Comparison of ENCODE assay signal across 8 cellular contexts in genomic region chr15:55407949-55408766, GRCh38.
DNase-seq lines count a peak whose midpoint lies in the region; ATAC-seq and TF ChIP-seq lines count a peak whose summit lies in the region.

TSS of gene CCPG1 (minus strand) at chr15:55408359. CDS start at chr15:55389424, 18,935 bp downstream.
TSS of gene PIERCE2 (plus strand) at chr15:55408495. CDS start at chr15:55408769, 274 bp downstream.

- peak; percentile 96 for ATAC-seq in stimulated activated naive CD8-positive, alpha-beta T cell treated with anti-CD3 and anti-CD28 coated beads, Interleukin-15, amount 100 ng/mL, for 72 hours

- peak within 1 kb of the TSS; percentile 95 for H3K4me3 ChIP-seq in LNCaP clone FGC (ENCODE audit: low read depth, low read length)

- H3K27ac Mint-ChIP-seq in nephron progenitor cell, result peak within 1 kb of the TSS; percentile 98
- H3K27ac Mint-ChIP-seq in stimulated activated naive CD8-positive, alpha-beta T cell treated with anti-CD3 and anti-CD28 coated beads, Interleukin-15, amount 100 ng/mL, for 72 hours, result peak within 1 kb of the TSS; percentile 93 to 94

- no peaks in the 10 kb centered on the region for H3K27me3 Mint-ChIP-seq in nephron progenitor cell (ENCODE audit: low read depth, poor library complexity)
- no peaks in the 10 kb centered on the region for H3K27me3 Mint-ChIP-seq in stimulated activated naive CD8-positive, alpha-beta T cell treated with anti-CD3 and anti-CD28 coated beads, Interleukin-15, amount 100 ng/mL, for 72 hours

- H3K9me3 Mint-ChIP-seq in nephron progenitor cell, result no peaks in the 10 kb centered on the region
- H3K9me3 Mint-ChIP-seq in stimulated activated naive CD8-positive, alpha-beta T cell treated with anti-CD3 and anti-CD28 coated beads, Interleukin-15, amount 100 ng/mL, for 72 hours, result no peaks in the 10 kb centered on the region

- peak within 1 kb of the TSS; percentile 84 for H3K27ac ChIP-seq in RWPE1

- peak within 1 kb of the TSS; percentile 97 for H3K4me3 Mint-ChIP-seq in nephron progenitor cell
- peak within 1 kb of the TSS; percentile 92 to 94 for H3K4me3 Mint-ChIP-seq in stimulated activated naive CD8-positive, alpha-beta T cell treated with anti-CD3 and anti-CD28 coated beads, Interleukin-15, amount 100 ng/mL, for 72 hours

- POLR2A ChIA-PET in RWPE1 (lab: Yijun Ruan, JAX; ENCODE audit: low non-redundant PET), result interaction anchor here (0.5 to 1.2 kb wide), 4 partner anchors 26 to 89 kb away, joined by 3 to 6 read pairs (median 3); partner anchors contain the start of genes PIGB and PIGBOS1

- peak; percentile 61 for TF ChIP-seq CTCF in LNCaP clone FGC (IDR thresholded peaks at IDR 0.05; ENCODE audit: control insufficient read depth, extremely low read depth, insufficient read depth)
- TF ChIP-seq CTCF in RWPE1 (conservative IDR thresholded peaks at IDR 0.05; ENCODE audit: low read depth), result peak; percentile 82
- peak; percentile 77 for TF ChIP-seq CTCF in nephron progenitor cell (IDR thresholded peaks at IDR 0.05)

- CTCF ChIA-PET in RWPE1 (lab: Yijun Ruan, JAX), result interaction anchor here (0.7 to 1.9 kb wide), 12 partner anchors 9 to 779 kb away, joined by 3 to 8 read pairs (median 3); no protein-coding TSS in a partner anchor

- H3K4me1 Mint-ChIP-seq in nephron progenitor cell, result peaks cover 19% of the 10 kb centered on the region
- H3K4me1 Mint-ChIP-seq in stimulated activated naive CD8-positive, alpha-beta T cell treated with anti-CD3 and anti-CD28 coated beads, Interleukin-15, amount 100 ng/mL, for 72 hours, result peaks cover 35% of the 10 kb centered on the region

- peak; percentile 94 for DNase-seq in ELR (ENCODE audit: low read depth)
- DNase-seq in GOT3 (lab: John Stamatoyannopoulos, UW), result peak; percentile 80
- peak; percentile 82 for DNase-seq in LNCaP clone FGC (ENCODE audit: low read depth)
- peak; percentile 90 for DNase-seq in RWPE1 (ENCODE audit: low spot score)
- DNase-seq in activated effector memory CD4-positive, alpha-beta T cell treated with anti-CD3 and anti-CD28 coated beads, Interleukin-2, amount 50 U/mL, for 16 hours, result peak; percentile 95
- peak; percentile 95 for DNase-seq in fibroblast of the conjunctiva (ENCODE audit: low read depth)
- peak; percentile 93 for DNase-seq in nephron progenitor cell
- DNase-seq in stimulated activated naive CD8-positive, alpha-beta T cell treated with anti-CD3 and anti-CD28 coated beads, Interleukin-15, amount 100 ng/mL, for 72 hours, result peak; percentile 90 to 93

- H3K36me3 Mint-ChIP-seq in nephron progenitor cell (ENCODE audit: low read depth), result no peaks in the 10 kb centered on the region

Comparison
In these comparisons a context has a peak if more than half of its experiments do, and no peak if none do; other contexts are left out.
1. Peak in every context shown above with its lines: DNase-seq, ATAC-seq, H3K4me3 ChIP-seq and H3K27ac ChIP-seq.